In genomic region chr3:57673158-57673557, GRCh38 we compare ENCODE assay signal across 1 cellular context.
TF ChIP-seq lines count a peak whose summit lies in the region.

No MANE protein-coding gene starts in this region.

TF ChIP-seq in SK-N-SH, 30 proteins besides CTCF, POLR2A, EP300 and RAD21 (continued from another document):
- no peak for TF ChIP-seq RCOR1 (IDR thresholded peaks at IDR 0.05; ENCODE audit: low read length)
- TF ChIP-seq EZH2phosphoT487 (IDR thresholded peaks at IDR 0.05; ENCODE audit: borderline replicate concordance, low read depth): no peak
- TF ChIP-seq JUND (IDR thresholded peaks at IDR 0.05): no peak
- TF ChIP-seq FOXJ3 (CRISPR knock-in tag; IDR thresholded peaks at IDR 0.05): no peak
- no peak for TF ChIP-seq USF1 (IDR thresholded peaks at IDR 0.05; ENCODE audit: borderline replicate concordance, low read depth)
- no peak for TF ChIP-seq SIN3A (IDR thresholded peaks at IDR 0.05; ENCODE audit: borderline replicate concordance, low read depth, low read length)
- no peak for TF ChIP-seq MAX (IDR thresholded peaks at IDR 0.05; ENCODE audit: low read depth)
- no peak for TF ChIP-seq YY1 (IDR thresholded peaks at IDR 0.05; ENCODE audit: low read depth)
- no peak for TF ChIP-seq ZBTB33 (IDR thresholded peaks at IDR 0.05; ENCODE audit: borderline replicate concordance, low read depth)
- no peak for TF ChIP-seq TAF1 (IDR thresholded peaks at IDR 0.05; ENCODE audit: borderline replicate concordance, low read depth, low read length)
- TF ChIP-seq ELF1 (IDR thresholded peaks at IDR 0.05): no peak
TF ChIP-seq in SK-N-SH: peak in this region for 0.
